Comparison of ENCODE assay signal across 11 cellular contexts in the genomic region with DNA sequence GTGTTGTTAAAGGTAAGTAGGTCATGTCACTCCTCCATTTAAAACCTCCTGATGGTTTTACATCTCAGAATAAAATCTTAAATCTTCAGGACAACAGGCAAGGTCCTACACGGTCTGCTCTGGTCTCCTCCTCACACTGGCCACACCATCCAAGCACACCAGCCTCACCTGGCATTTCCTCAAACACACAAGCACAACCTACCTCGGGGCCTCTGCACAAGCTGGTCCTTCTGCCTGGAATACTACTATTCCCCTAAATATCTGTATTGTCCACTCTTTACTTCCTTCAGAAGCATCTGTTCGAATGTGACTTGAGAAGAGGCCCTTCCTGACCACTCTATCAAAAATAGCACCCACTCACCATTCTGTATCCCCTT. TPM values are rescaled to one million over a fixed set of nuclear protein-coding genes. Genes with fewer than 3 reads are reported as not detected.
DNase-seq lines count a peak whose midpoint lies in the region; ATAC-seq, FAIRE-seq and TF ChIP-seq lines count a peak whose summit lies in the region.
"Had no signal": no experiment of that assay in that cellular context is flagged by ENCODE, and none has a peak within 500 bp of the region (broad histone marks: within the 10 kb centered on the region; RNA-seq: fewer than 3 reads in every experiment).

No MANE protein-coding gene starts in this region.

- FAIRE-seq in kidney (lab: Jason Lieb, UNC) = no peak
- FAIRE-seq: TTC549 had no signal

- no peaks in the 10 kb centered on the region for H3K27me3 Mint-ChIP-seq in activated T-cell treated with anti-CD3 and anti-CD28 coated beads, Interleukin-2, amount 50 U/mL, for 72 hours (ENCODE audit: low read depth)
- no peaks in the 10 kb centered on the region for H3K27me3 Mint-ChIP-seq in activated CD8-positive, alpha-beta T cell treated with anti-CD3 and anti-CD28 coated beads for 36 hours

- TF ChIP-seq CTCF in activated CD8-positive, alpha-beta T cell treated with anti-CD3 and anti-CD28 coated beads for 36 hours (IDR thresholded peaks at IDR 0.05) = no peak
- TF ChIP-seq CTCF in kidney (IDR thresholded peaks at IDR 0.05; ENCODE audit: borderline replicate concordance, extremely low read depth, insufficient read depth) = no peak
- TF ChIP-seq CTCF in thoracic aorta (IDR thresholded peaks at IDR 0.05) = no peak

- no peaks in the 10 kb centered on the region for H3K9me3 Mint-ChIP-seq in activated T-cell treated with anti-CD3 and anti-CD28 coated beads, Interleukin-2, amount 50 U/mL, for 72 hours
- H3K9me3 Mint-ChIP-seq in activated CD8-positive, alpha-beta T cell treated with anti-CD3 and anti-CD28 coated beads for 36 hours = no peaks in the 10 kb centered on the region

- intact Hi-C loops in activated CD8-positive, alpha-beta T cell treated with anti-CD3 and anti-CD28 coated beads for 36 hours (cut with micrococcal nuclease) = loop anchor here (5.0 kb wide), 2 partner anchors 42 to 182 kb away; no protein-coding TSS in a partner anchor
- intact Hi-C loops in kidney (cut with DNase I) = no loop called here

- H3K4me1 ChIP-seq in kidney (ENCODE audit: control insufficient read depth in 1 of 2, insufficient read depth in 1 of 2, low read depth in 1 of 2, low read length in 2 of 2) = peaks cover 13 to 30% of the 10 kb centered on the region in 2 donors
- H3K4me1 ChIP-seq in thoracic aorta (ENCODE audit: control insufficient read depth in 1 of 2, low read depth in 2 of 2) = peaks cover 14 to 53% of the 10 kb centered on the region in 2 donors

- H3K27ac Mint-ChIP-seq in activated T-cell treated with anti-CD3 and anti-CD28 coated beads, Interleukin-2, amount 50 U/mL, for 72 hours = peak overlapping the region; percentile 59
- no peak overlapping the region for H3K27ac Mint-ChIP-seq in activated CD8-positive, alpha-beta T cell treated with anti-CD3 and anti-CD28 coated beads for 36 hours

- H3K27me3 ChIP-seq in thoracic aorta (replicated peaks; ENCODE audit: insufficient read depth) = no peaks in the 10 kb centered on the region

- POLR2A ChIA-PET in activated CD8-positive, alpha-beta T cell treated with anti-CD3 and anti-CD28 coated beads for 36 hours (lab: Charles Lee) = interaction anchor here (1.0 to 1.5 kb wide), 5 partner anchors 13 to 61 kb away, joined by 3 to 4 read pairs (median 4); no protein-coding TSS in a partner anchor

- H3K4me3 ChIP-seq in kidney (ENCODE audit: low read length in 2 of 2) (peak overlapping the region; percentile 66 to 96), thoracic aorta (peak overlapping the region; percentile 96)

- H3K9me3 ChIP-seq in kidney (ENCODE audit: control insufficient read depth in 1 of 2, low read length in 2 of 2) (no peaks in the 10 kb centered on the region), thoracic aorta (no peaks in the 10 kb centered on the region)
- H3K9me3 ChIP-seq: prostate gland had no signal

- CTCF ChIA-PET in activated CD8-positive, alpha-beta T cell treated with anti-CD3 and anti-CD28 coated beads for 36 hours (lab: Charles Lee) = interaction anchor here (0.9 to 6.9 kb wide), 8 partner anchors 20 to 185 kb away, joined by 3 to 50 read pairs (median 4); no protein-coding TSS in a partner anchor

- H3K36me3 ChIP-seq in kidney (ENCODE audit: control insufficient read depth in 1 of 2, insufficient read depth in 2 of 2, low read length in 2 of 2) (peaks cover 4% of the 10 kb centered on the region in 2 donors), thoracic aorta (no peaks in the 10 kb centered on the region)
- H3K36me3 ChIP-seq: prostate gland had no signal

- DNase-seq in activated T-cell treated with anti-CD3 and anti-CD28 coated beads, Interleukin-2, amount 50 U/mL, for 72 hours = no peak
- DNase-seq in activated T-cell treated with anti-CD3 and anti-CD28 coated beads for 4 hours (no peak), kidney (no peak), thoracic aorta (ENCODE audit: low spot score) (no peak), NCI-H510A (lab: John Stamatoyannopoulos, UW) (no peak), AG08395 (ENCODE audit: low spot score) (no peak)
- DNase-seq in activated CD8-positive, alpha-beta T cell treated with anti-CD3 and anti-CD28 coated beads for 36 hours = no peak
- no peak for DNase-seq in stimulated activated CD4-positive, alpha-beta T cell treated with anti-CD3 and anti-CD28 coated beads, Interleukin-12 subunit alpha, Interleukin-12 subunit beta, amount 100 ng/mL, for 4 hours
- DNase-seq: NCI-H748 treated with DMSO at 0.1 percent for 48 hours had no signal

- peaks cover 37% of the 10 kb centered on the region for H3K4me1 Mint-ChIP-seq in activated T-cell treated with anti-CD3 and anti-CD28 coated beads, Interleukin-2, amount 50 U/mL, for 72 hours (ENCODE audit: low read depth)
- peaks cover 40% of the 10 kb centered on the region for H3K4me1 Mint-ChIP-seq in activated CD8-positive, alpha-beta T cell treated with anti-CD3 and anti-CD28 coated beads for 36 hours (ENCODE audit: low read depth)

- H3K27ac ChIP-seq in kidney (ENCODE audit: low read depth in 2 of 2, low read length in 2 of 2) (no peak overlapping the region), thoracic aorta (no peak overlapping the region)

- peak overlapping the region in 1 of 2 donors; percentile 93 for H3K9ac ChIP-seq in kidney (ENCODE audit: low read length in 2 of 2)

- H3K4me3 Mint-ChIP-seq in activated T-cell treated with anti-CD3 and anti-CD28 coated beads, Interleukin-2, amount 50 U/mL, for 72 hours = peak overlapping the region; percentile 85 to 86
- H3K4me3 Mint-ChIP-seq in activated CD8-positive, alpha-beta T cell treated with anti-CD3 and anti-CD28 coated beads for 36 hours = peak overlapping the region; percentile 78

- ATAC-seq in activated T-cell treated with anti-CD3 and anti-CD28 coated beads, Interleukin-2, amount 50 U/mL, for 72 hours (replicated peaks in 1 of 2) = no peak
- no peak for ATAC-seq in activated CD8-positive, alpha-beta T cell treated with anti-CD3 and anti-CD28 coated beads for 36 hours
- no peak for ATAC-seq in thoracic aorta (ENCODE audit: insufficient number of reproducible peaks, low FRiP score, low read depth)

- H3K36me3 Mint-ChIP-seq in activated T-cell treated with anti-CD3 and anti-CD28 coated beads, Interleukin-2, amount 50 U/mL, for 72 hours (ENCODE audit: insufficient read depth in 2 of 2) = peaks cover 0 to 4% of the 10 kb centered on the region in 2 donors
- no peaks in the 10 kb centered on the region for H3K36me3 Mint-ChIP-seq in activated CD8-positive, alpha-beta T cell treated with anti-CD3 and anti-CD28 coated beads for 36 hours (ENCODE audit: low read depth)

RNA-seq across cellular contexts. Expression of gene GORASP1, which starts 1.8 kb away (rescaled TPM):
- 10 to 100 TPM; 20.0 to 24.5 TPM for total RNA-seq in activated T-cell treated with anti-CD3 and anti-CD28 coated beads, Interleukin-2, amount 50 U/mL, for 72 hours
- 10 to 100 TPM; 16.2 to 18.3 TPM for total RNA-seq in activated CD8-positive, alpha-beta T cell treated with anti-CD3 and anti-CD28 coated beads for 36 hours
- total RNA-seq in kidney = 70.9 TPM
- polyA plus RNA-seq in kidney (ENCODE audit: insufficient read depth, low read depth, low replicate concordance) = 38.8 TPM
- total RNA-seq in thoracic aorta = 10 to 100 TPM; 59.3 to 84.6 TPM

RNA-seq across cellular contexts. Expression of gene TTC21A, which starts 1.8 kb away (rescaled TPM):
- 1 to 10 TPM; 2.0 to 2.2 TPM for total RNA-seq in activated T-cell treated with anti-CD3 and anti-CD28 coated beads, Interleukin-2, amount 50 U/mL, for 72 hours
- under 1 TPM; 0.69 to 0.79 TPM for total RNA-seq in activated CD8-positive, alpha-beta T cell treated with anti-CD3 and anti-CD28 coated beads for 36 hours
- total RNA-seq in kidney (14.1 TPM), thoracic aorta (10 to 100 TPM in 1 of 2 donors, 1 to 10 TPM in 1; 3.0 to 14.9 TPM)
- polyA plus RNA-seq in kidney (ENCODE audit: insufficient read depth, low read depth, low replicate concordance) = 4.8 TPM

RNA-seq across cellular contexts. Expression of gene CSRNP1, which starts 47.7 kb away (rescaled TPM):
- total RNA-seq in activated T-cell treated with anti-CD3 and anti-CD28 coated beads, Interleukin-2, amount 50 U/mL, for 72 hours = 10 to 100 TPM; 68.7 to 81.3 TPM
- total RNA-seq in activated CD8-positive, alpha-beta T cell treated with anti-CD3 and anti-CD28 coated beads for 36 hours = 10 to 100 TPM; 88.0 to 88.3 TPM
- total RNA-seq in kidney (21.6 TPM), thoracic aorta (100 to 1,000 TPM in 1 of 2 donors, 10 to 100 TPM in 1; 96.8 to 117 TPM)
- 16.5 TPM for polyA plus RNA-seq in kidney (ENCODE audit: insufficient read depth, low read depth, low replicate concordance)

RNA-seq across cellular contexts. Expression of gene WDR48, which starts 53.9 kb away (rescaled TPM):
- total RNA-seq in activated T-cell treated with anti-CD3 and anti-CD28 coated beads, Interleukin-2, amount 50 U/mL, for 72 hours = 10 to 100 TPM; 53.3 to 61.0 TPM
- 10 to 100 TPM; 33.2 to 34.7 TPM for total RNA-seq in activated CD8-positive, alpha-beta T cell treated with anti-CD3 and anti-CD28 coated beads for 36 hours
- total RNA-seq in kidney = 48.3 TPM
- 21.0 TPM for polyA plus RNA-seq in kidney (ENCODE audit: insufficient read depth, low read depth, low replicate concordance)
- 10 to 100 TPM; 17.7 to 29.9 TPM for total RNA-seq in thoracic aorta

RNA-seq across cellular contexts. Expression of gene SCN11A, which starts 53.9 kb away (rescaled TPM):
- total RNA-seq in activated T-cell treated with anti-CD3 and anti-CD28 coated beads, Interleukin-2, amount 50 U/mL, for 72 hours = under 1 TPM; 0.22 to 0.44 TPM
- total RNA-seq in activated CD8-positive, alpha-beta T cell treated with anti-CD3 and anti-CD28 coated beads for 36 hours = not detected
- total RNA-seq in kidney = 0.25 TPM
- polyA plus RNA-seq in kidney (ENCODE audit: insufficient read depth, low read depth, low replicate concordance) = 0.17 TPM
- total RNA-seq in thoracic aorta = under 1 TPM in 1 of 2 donors, not detected in 1; 0.07 TPM
